Comparison of ENCODE assay signal across 37 cellular contexts in genomic region chr9:136278894-136279293, GRCh38. TPM values are rescaled to one million over a fixed set of nuclear protein-coding genes. Genes with fewer than 3 reads are reported as not detected.
"Had no signal": no experiment of that assay in that cellular context is flagged by ENCODE, and none has a peak within 500 bp of the region (broad histone marks: within the 10 kb centered on the region; RNA-seq: fewer than 3 reads in every experiment).

No MANE protein-coding gene starts in this region.

- H3K4me3 ChIP-seq: MG63 had no signal

- H3K36me3 ChIP-seq: MG63 had no signal

- H3K27me3 ChIP-seq: MG63 had no signal

- DNase-seq: Karpas-422, Kasumi-1, MG63, MM.1S, MV-4-11, NCI-H1048, NCI-H1092, NCI-H1092 treated with DMSO at 0.1 percent for 48 hours, NCI-H1105, NCI-H1105 treated with DMSO at 0.1 percent for 48 hours, NCI-H1417, NCI-H1417 treated with DMSO at 0.1 percent for 48 hours, NCI-H1436, NCI-H1436 treated with DMSO at 0.1 percent for 48 hours, NCI-H146, NCI-H1694, NCI-H1694 treated with DMSO at 0.1 percent for 48 hours, NCI-H187, NCI-H187 treated with DMSO at 0.1 percent for 48 hours, NCI-H1930, NCI-H2029, NCI-H2029 treated with DMSO at 0.1 percent for 48 hours, NCI-H2081, NCI-H2081 treated with DMSO at 0.1 percent for 48 hours, NCI-H2107, NCI-H2171, NCI-H2171 treated with DMSO at 0.1 percent for 48 hours, NCI-H2227 treated with DMSO at 0.1 percent for 48 hours, NCI-H226, NCI-H345, NCI-H446, NCI-H446 treated with DMSO at 0.1 percent for 48 hours, NCI-H510A, NCI-H510A treated with DMSO at 0.1 percent for 48 hours had no signal

- H3K9me3 ChIP-seq: MG63 had no signal

RNA-seq across cellular contexts. Expression of gene CCDC187, which starts 25.0 kb away (rescaled TPM):
- total RNA-seq: LHCN-M2, M059J, MCF 10A had no signal
